Comparison of ENCODE assay signal across 2 cellular contexts in genomic region chr22:19759994-19760651, GRCh38.
TF ChIP-seq lines count a peak whose summit lies in the region.

No MANE protein-coding gene starts in this region.

TF ChIP-seq in HEK293T, 16 proteins besides CTCF, POLR2A, EP300 and RAD21:
- TF ChIP-seq FOXK2 (IDR thresholded peaks at IDR 0.05) (no peak), L3MBTL2 (conservative IDR thresholded peaks at IDR 0.05) (peak; percentile 51; the same call in 1 of the 2 replicates), ARNT (IDR thresholded peaks at IDR 0.05) (no peak), TARDBP (IDR thresholded peaks at IDR 0.05) (no peak), BHLHE40 (IDR thresholded peaks at IDR 0.05; ENCODE audit: borderline replicate concordance) (no peak), FOXM1 (IDR thresholded peaks at IDR 0.05; ENCODE audit: borderline replicate concordance) (no peak), SUZ12 (IDR thresholded peaks at IDR 0.05) (no peak)

TF ChIP-seq in K562, 482 proteins besides CTCF, POLR2A, EP300 and RAD21 (continues in another document):
- TF ChIP-seq LEF1 (IDR thresholded peaks at IDR 0.05) (peak; percentile 83; the same call in 1 of the 2 replicates), ZBTB40 (IDR thresholded peaks at IDR 0.05) (peak; percentile 82), ZBTB40 (CRISPR knock-in tag; IDR thresholded peaks at IDR 0.05) (no peak), SMARCE1 (IDR thresholded peaks at IDR 0.05) (peak; percentile 88), ILF3 (IDR thresholded peaks at IDR 0.05; ENCODE audit: borderline replicate concordance) (no peak), KHSRP (IDR thresholded peaks at IDR 0.05) (peak; percentile 69; the same call in 1 of the 2 replicates), ETV1 (tag; conservative IDR thresholded peaks at IDR 0.05; ENCODE audit: low read depth) (0 out of 2 replicates have a peak, but pooled peaks have one; percentile 19), HMGN3 (IDR thresholded peaks at IDR 0.05; ENCODE audit: borderline replicate concordance, extremely low read depth, insufficient read length, low read depth, low read length) (no peak), YY1 (IDR thresholded peaks at IDR 0.05; ENCODE audit: borderline replicate concordance in 1 of 3, control insufficient read depth in 1 of 3, extremely low read depth in 1 of 3, insufficient read depth in 3 of 3, insufficient read length in 1 of 3, insufficient replicate concordance in 2 of 3, low read depth in 1 of 3, low read length in 2 of 3) (peak in 1 of 3 experiments; percentile 4), TCF3 (CRISPR knock-in tag; IDR thresholded peaks at IDR 0.05) (no peak), ZNF217 (CRISPR knock-in tag; IDR thresholded peaks at IDR 0.05) (no peak), ZNF280A (IDR thresholded peaks at IDR 0.05; ENCODE audit: low read depth, partially characterized antibody) (peak; percentile 79), ZNF311 (CRISPR knock-in tag; IDR thresholded peaks at IDR 0.05) (0 out of 2 replicates have a peak, but pooled peaks have one; percentile 60), POLR2B (IDR thresholded peaks at IDR 0.05; ENCODE audit: low read depth, partially characterized antibody) (peak; percentile 58), MAZ (CRISPR knock-in tag; conservative IDR thresholded peaks at IDR 0.05 in 1 of 2, IDR thresholded peaks at IDR 0.05 in 1 of 2) (peak in 1 of 2 experiments; percentile 45; a peak in 2 of 4 replicates), ZNF316 (IDR thresholded peaks at IDR 0.05) (peak; percentile 41; the same call in 1 of the 2 replicates), PHB2 (IDR thresholded peaks at IDR 0.05; ENCODE audit: low read depth) (peak; percentile 82), MTA2 (IDR thresholded peaks at IDR 0.05; ENCODE audit: low read depth) (peak; percentile 64), TOE1 (IDR thresholded peaks at IDR 0.05; ENCODE audit: borderline replicate concordance) (peak; percentile 79), TOE1 (CRISPR knock-in tag; IDR thresholded peaks at IDR 0.05; ENCODE audit: borderline replicate concordance, low read depth) (no peak), ZNF277 (CRISPR knock-in tag; IDR thresholded peaks at IDR 0.05; ENCODE audit: borderline replicate concordance) (no peak), E2F8 (IDR thresholded peaks at IDR 0.05; ENCODE audit: low read depth, partially characterized antibody) (peak; percentile 85), MTA1 (IDR thresholded peaks at IDR 0.05; ENCODE audit: borderline replicate concordance) (peak; percentile 90), MYNN (IDR thresholded peaks at IDR 0.05) (no peak), MYNN (CRISPR knock-in tag; IDR thresholded peaks at IDR 0.05) (no peak), PKNOX1 (IDR thresholded peaks at IDR 0.05) (peak; percentile 49), IRF9 (tag; IDR thresholded peaks at IDR 0.05) (0 out of 2 replicates have a peak, but pooled peaks have one; percentile 10), ZBTB5 (IDR thresholded peaks at IDR 0.05) (peak; percentile 85), STAT6 (CRISPR knock-in tag; IDR thresholded peaks at IDR 0.05) (no peak), SETDB1 (IDR thresholded peaks at IDR 0.05; ENCODE audit: low read length) (no peak), MCM5 (IDR thresholded peaks at IDR 0.05; ENCODE audit: low read depth) (peak; percentile 16; the same call in 1 of the 2 replicates), EHMT2 (IDR thresholded peaks at IDR 0.05) (peak; percentile 74), ARNT (IDR thresholded peaks at IDR 0.05) (peak in 1 of 2 experiments; percentile 94; a peak in 2 of 4 replicates), ZNF830 (CRISPR knock-in tag; IDR thresholded peaks at IDR 0.05) (no peak)
